Comparison of ENCODE assay signal across 14 cellular contexts in the genomic region with DNA sequence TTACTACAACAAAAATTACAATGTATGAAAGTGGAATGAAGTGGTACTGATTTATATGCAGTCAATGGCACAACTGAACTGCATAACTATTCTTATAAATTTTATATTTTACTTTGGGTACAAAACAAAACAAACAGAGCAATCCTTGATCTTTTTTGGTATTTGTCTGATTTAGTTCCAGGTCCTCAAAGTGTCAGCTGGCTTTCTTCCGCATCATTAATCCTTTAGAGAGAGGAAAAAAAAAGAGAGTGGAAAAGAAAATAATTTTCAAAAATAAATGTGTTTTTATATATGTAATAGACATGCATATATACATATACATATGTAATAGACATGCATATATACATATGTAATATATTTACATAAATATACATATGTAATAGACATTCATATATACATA.
A peak's percentile ranks its signal among the peaks of the same experiment; 100 is the strongest.
DNase-seq lines count a peak whose midpoint lies in the region; ATAC-seq lines count a peak whose summit lies in the region.
"Had no signal": no experiment of that assay in that cellular context is flagged by ENCODE, and none has a peak within 500 bp of the region (broad histone marks: within the 10 kb centered on the region; RNA-seq: fewer than 3 reads in every experiment).

No MANE protein-coding gene starts in this region.

- peak; percentile 5 for DNase-seq in DMS 273 (lab: John Stamatoyannopoulos, UW; ENCODE audit: unreplicated experiment)
- no peak for DNase-seq in DMS 273 treated with DMSO at 0.1 percent for 48 hours (lab: John Stamatoyannopoulos, UW)
- peak; percentile 37 for DNase-seq in NCI-H446 treated with DMSO at 0.1 percent for 48 hours (lab: John Stamatoyannopoulos, UW)
- DNase-seq in cerebellum (ENCODE audit: low spot score): peak; percentile 36
- DNase-seq in NOMO-1 treated with dmso at 0.1 percent for 144 hours (lab: John Stamatoyannopoulos, UW; ENCODE audit: unreplicated experiment): no peak
- no peak for DNase-seq in SIG-M5 treated with dmso at 0.1 percent for 504 hours (lab: John Stamatoyannopoulos, UW; ENCODE audit: unreplicated experiment)
- DNase-seq: AML-193; CD4-positive, alpha-beta T cell; GDM1; H9; IMR-90 had no signal

- no peak for ATAC-seq in GM21529 (IDR thresholded peaks at IDR 0.05; ENCODE audit: unreplicated experiment)
- ATAC-seq in GM21526 (IDR thresholded peaks at IDR 0.05; ENCODE audit: low FRiP score, unreplicated experiment): no peak
- ATAC-seq: A549 had no signal

Comparison
In these comparisons a context has a peak if more than half of its experiments do, and no peak if none do; other contexts are left out.
1. DNase-seq: peak in DMS 273 (single experiment), NCI-H446 treated with DMSO at 0.1 percent for 48 hours (single experiment) and cerebellum (single experiment); none in DMS 273 treated with DMSO at 0.1 percent for 48 hours (single experiment), NOMO-1 treated with dmso at 0.1 percent for 144 hours (single experiment) and SIG-M5 treated with dmso at 0.1 percent for 504 hours (single experiment).